In genomic region chr17:40107266-40107980, GRCh38 we compare ENCODE assay signal across 1 cellular context.
TF ChIP-seq lines count a peak whose summit lies in the region.

No MANE protein-coding gene starts in this region.

TF ChIP-seq in H1, 55 proteins besides CTCF, POLR2A, EP300 and RAD21:
- no peak for TF ChIP-seq SUZ12 (IDR thresholded peaks at IDR 0.05; ENCODE audit: low read length)
- no peak for TF ChIP-seq SAP30 (IDR thresholded peaks at IDR 0.05; ENCODE audit: insufficient read depth, insufficient replicate concordance, low read length)
- no peak for TF ChIP-seq RXRA (IDR thresholded peaks at IDR 0.05; ENCODE audit: insufficient read depth, low read depth, low read length)
- no peak for TF ChIP-seq ZNF274 (IDR thresholded peaks at IDR 0.05; ENCODE audit: borderline replicate concordance, extremely low read depth, low read length)
